Comparison of ENCODE assay signal across 9 cellular contexts in genomic region chr2:181678033-181678586, GRCh38. TPM values are rescaled to one million over a fixed set of nuclear protein-coding genes. Genes with fewer than 3 reads are reported as not detected.
DNase-seq lines count a peak whose midpoint lies in the region; ATAC-seq, FAIRE-seq and TF ChIP-seq lines count a peak whose summit lies in the region.
"Had no signal": no experiment of that assay in that cellular context is flagged by ENCODE, and none has a peak within 500 bp of the region (broad histone marks: within the 10 kb centered on the region; RNA-seq: fewer than 3 reads in every experiment).

No MANE protein-coding gene starts in this region.

- no peak overlapping the region for H3K27ac Mint-ChIP-seq in activated naive CD8-positive, alpha-beta T cell treated with anti-CD3 and anti-CD28 coated beads for 36 hours

- H3K4me3 ChIP-seq in right cardiac atrium (ENCODE audit: low read length) (no peak overlapping the region), small intestine (ENCODE audit: low read depth in 1 of 2, low read length in 2 of 2) (no peak overlapping the region)

- H3K9me3 Mint-ChIP-seq in activated naive CD8-positive, alpha-beta T cell treated with anti-CD3 and anti-CD28 coated beads for 36 hours, result peaks cover 7% of the 10 kb centered on the region

- H3K36me3 Mint-ChIP-seq in activated naive CD8-positive, alpha-beta T cell treated with anti-CD3 and anti-CD28 coated beads for 36 hours, result peaks cover 4% of the 10 kb centered on the region

- peaks cover 45% of the 10 kb centered on the region for H3K4me1 Mint-ChIP-seq in activated naive CD8-positive, alpha-beta T cell treated with anti-CD3 and anti-CD28 coated beads for 36 hours

- H3K9me3 ChIP-seq in right cardiac atrium (ENCODE audit: control insufficient read depth, low read length) (no peaks in the 10 kb centered on the region), small intestine (ENCODE audit: control insufficient read depth, low read depth) (no peaks in the 10 kb centered on the region)

- H3K36me3 ChIP-seq in small intestine (ENCODE audit: control insufficient read depth in 2 of 2, insufficient read depth in 2 of 2, low read length in 2 of 2), result no peaks in the 10 kb centered on the region

- H3K27ac ChIP-seq in right cardiac atrium (ENCODE audit: low read length) (no peak overlapping the region), small intestine (ENCODE audit: low read depth in 1 of 2, low read length in 1 of 2) (no peak overlapping the region)

- DNase-seq in activated naive CD8-positive, alpha-beta T cell treated with anti-CD3 and anti-CD28 coated beads for 36 hours, result peak; percentile 74
- DNase-seq in right cardiac atrium (peak; percentile 60 to 84 (median 83)), small intestine (peak; percentile 59), H4 (ENCODE audit: low spot score) (no peak)

- H3K27me3 Mint-ChIP-seq in activated naive CD8-positive, alpha-beta T cell treated with anti-CD3 and anti-CD28 coated beads for 36 hours, result peaks cover 86% of the 10 kb centered on the region

- intact Hi-C loops in right cardiac atrium (cut with DNase I), result no loop called here

- WGBS in right cardiac atrium, result 8% methylated on average over 35 of the region's 35 CpGs
- 9 to 25% (median 19%) methylated on average over 35 of the region's 35 CpGs for WGBS in small intestine, 3 donors

- H3K4me3 Mint-ChIP-seq in activated naive CD8-positive, alpha-beta T cell treated with anti-CD3 and anti-CD28 coated beads for 36 hours, result peak overlapping the region; percentile 29

- ATAC-seq in GM21367 (IDR thresholded peaks at IDR 0.05; ENCODE audit: unreplicated experiment) (peak; percentile 65), right cardiac atrium (peak; percentile 75 to 81), GM21381 (IDR thresholded peaks at IDR 0.05; ENCODE audit: unreplicated experiment) (no peak), GM19455 (IDR thresholded peaks at IDR 0.05; ENCODE audit: unreplicated experiment) (no peak)

- no peak for FAIRE-seq in small intestine (lab: Jason Lieb, UNC)

- H3K4me1 ChIP-seq in right cardiac atrium (ENCODE audit: control insufficient read depth, insufficient read depth, low read length), result no peaks in the 10 kb centered on the region
- peaks cover 4% of the 10 kb centered on the region in 2 donors for H3K4me1 ChIP-seq in small intestine (ENCODE audit: control insufficient read depth in 2 of 2, insufficient read depth in 1 of 2, low read depth in 1 of 2, low read length in 1 of 2)

- H3K27me3 ChIP-seq in right cardiac atrium (ENCODE audit: control insufficient read depth, insufficient read depth) (peaks cover 9% of the 10 kb centered on the region), small intestine (ENCODE audit: control insufficient read depth in 2 of 2, insufficient read depth in 2 of 2, low read length in 2 of 2) (peaks cover 17 to 45% of the 10 kb centered on the region in 2 donors)

TF ChIP-seq in PFSK-1, 5 proteins besides CTCF, POLR2A, EP300 and RAD21:
- peak; percentile 96 to 97 for TF ChIP-seq REST (IDR thresholded peaks at IDR 0.05; ENCODE audit: insufficient read depth in 1 of 2, low read depth in 2 of 2, low read length in 2 of 2)
- TF ChIP-seq TAF1 (IDR thresholded peaks at IDR 0.05; ENCODE audit: borderline replicate concordance, insufficient read depth, low read length), result no peak
- TF ChIP-seq SIN3A (IDR thresholded peaks at IDR 0.05; ENCODE audit: borderline replicate concordance, insufficient read depth, low read length), result no peak
- TF ChIP-seq FOXP2 (optimal IDR thresholded peaks at IDR 0.05; ENCODE audit: borderline replicate concordance, extremely low read depth, extremely low read length, insufficient read depth), result no peak

RNA-seq across cellular contexts. Expression of gene NEUROD1, which starts 2.2 kb away (rescaled TPM):
- not detected for polyA plus RNA-seq in PFSK-1 (2012; ENCODE audit: insufficient read length, low read depth)
- under 1 TPM in 1 of 2 experiments, not detected in 1; 0.08 TPM for total RNA-seq in activated naive CD8-positive, alpha-beta T cell treated with anti-CD3 and anti-CD28 coated beads for 36 hours
- total RNA-seq in right cardiac atrium, result not detected
- polyA plus RNA-seq in right cardiac atrium, result not detected
- 1 to 10 TPM; 1.4 to 3.8 (median 3.1) TPM for polyA plus RNA-seq in small intestine
- 0.10 and 0.12 TPM in 2 replicates for total RNA-seq in H4 (2014; rRNA removed; shearing (Covaris generic))
- total RNA-seq: T-helper 1 cell treated with Interleukin-12 subunit alpha and Interleukin-12 subunit beta and Interleukin-4 antibody, amounts not matched to agents 30 ng/mL and 1 ng/mL, for 36 hours had no signal

RNA-seq across cellular contexts. Expression of gene CERKL, which starts 21.2 kb away (rescaled TPM):
- 2.3 TPM for polyA plus RNA-seq in PFSK-1 (2012; ENCODE audit: insufficient read length, low read depth)
- total RNA-seq in activated naive CD8-positive, alpha-beta T cell treated with anti-CD3 and anti-CD28 coated beads for 36 hours, result under 1 TPM; 0.06 TPM
- not detected for total RNA-seq in right cardiac atrium
- not detected for polyA plus RNA-seq in right cardiac atrium
- polyA plus RNA-seq in small intestine, result 1 to 10 TPM in 2 of 3 donors, not detected in 1; 1.1 to 2.2 TPM
- 0.06 and 0.85 TPM in 2 replicates for total RNA-seq in H4 (2014; rRNA removed; shearing (Covaris generic))

Comparison
In these comparisons a context has a peak if more than half of its experiments do, and no peak if none do; other contexts are left out.
1. ATAC-seq: peak in GM21367 (single experiment) and right cardiac atrium (2 of 2); none in GM21381 (single experiment) and GM19455 (single experiment).